10 cellular contexts compared by ENCODE assay signal in the genomic region with DNA sequence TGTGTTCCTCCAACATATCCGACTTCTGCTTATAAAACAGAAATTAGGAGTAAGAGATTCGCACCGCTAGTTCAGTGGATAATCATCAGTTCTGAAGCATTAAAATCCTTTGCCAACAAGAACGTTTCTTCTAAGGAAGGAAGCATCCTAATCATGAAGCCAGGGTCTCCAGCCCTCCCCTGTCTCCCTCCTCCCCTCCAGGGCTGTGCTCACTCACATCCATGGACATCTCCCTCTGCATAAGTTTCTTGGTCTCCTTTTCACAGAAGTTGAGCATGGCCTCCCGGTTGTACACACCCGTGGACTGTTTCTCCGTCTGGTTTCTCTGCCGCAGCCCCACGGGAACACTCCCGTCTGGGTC. TPM values are rescaled to one million over a fixed set of nuclear protein-coding genes. Genes with fewer than 3 reads are reported as not detected.
DNase-seq lines count a peak whose midpoint lies in the region; ATAC-seq and TF ChIP-seq lines count a peak whose summit lies in the region.
"Had no signal": no experiment of that assay in that cellular context is flagged by ENCODE, and none has a peak within 500 bp of the region (broad histone marks: within the 10 kb centered on the region; RNA-seq: fewer than 3 reads in every experiment).

No MANE protein-coding gene starts in this region.

- H3K27ac Mint-ChIP-seq in WTC11 (peak overlapping the region; percentile 50), osteocyte (ENCODE audit: unreplicated experiment) (peak overlapping the region; percentile 87)
- no peak overlapping the region for H3K27ac Mint-ChIP-seq in activated CD4-positive, alpha-beta T cell treated with anti-CD3 and anti-CD28 coated beads, Interleukin-2, amount 10 ng/mL, durations not matched to agents 24 days and 14 days
- H3K27ac Mint-ChIP-seq: activated T-cell treated with anti-CD3 and anti-CD28 coated beads, Interleukin-2, amount 50 U/mL, for 24 hours had no signal

- ATAC-seq in WTC11 (no peak), GM21717 (IDR thresholded peaks at IDR 0.05; ENCODE audit: unreplicated experiment) (no peak)

- H3K4me1 ChIP-seq in A673 (ENCODE audit: insufficient read depth, low read length, poor library complexity, severe bottlenecking): peaks cover 8% of the 10 kb centered on the region
- peaks cover 0 to 12% of the 10 kb centered on the region in 2 donors for H3K4me1 ChIP-seq in right atrium auricular region

- H3K36me3 Mint-ChIP-seq in WTC11 (no peaks in the 10 kb centered on the region), osteocyte (ENCODE audit: unreplicated experiment) (no peaks in the 10 kb centered on the region)
- no peaks in the 10 kb centered on the region for H3K36me3 Mint-ChIP-seq in activated CD4-positive, alpha-beta T cell treated with anti-CD3 and anti-CD28 coated beads, Interleukin-2, amount 10 ng/mL, durations not matched to agents 24 days and 14 days (ENCODE audit: low read depth)

- intact Hi-C loops in A673 (cut with micrococcal nuclease; ENCODE audit: unreplicated experiment): no loop called here
- intact Hi-C loops in activated CD4-positive, alpha-beta T cell treated with anti-CD3 and anti-CD28 coated beads, Interleukin-2, amount 10 ng/mL, durations not matched to agents 24 days and 14 days (cut with micrococcal nuclease): no loop called here

- POLR2A ChIA-PET in A673 (lab: Charles Lee; ENCODE audit: low non-redundant PET): no interaction called here
- POLR2A ChIA-PET in WTC11 (lab: Charles Lee): interaction anchor here (0.9 to 2.7 kb wide), 4 partner anchors 9 to 59 kb away, joined by 3 to 11 read pairs (median 3); a partner anchor contains a TSS

- TF ChIP-seq CTCF in A673 (conservative IDR thresholded peaks at IDR 0.05; ENCODE audit: low read depth, low read length): no peak
- TF ChIP-seq CTCF in WTC11 (IDR thresholded peaks at IDR 0.05): no peak
- TF ChIP-seq CTCF in right atrium auricular region (IDR thresholded peaks at IDR 0.05): no peak
- no peak for TF ChIP-seq CTCF in osteocyte (IDR thresholded peaks at IDR 0.05)

- H3K9me3 Mint-ChIP-seq in WTC11 (no peaks in the 10 kb centered on the region), osteocyte (ENCODE audit: unreplicated experiment) (no peaks in the 10 kb centered on the region)
- H3K9me3 Mint-ChIP-seq in activated CD4-positive, alpha-beta T cell treated with anti-CD3 and anti-CD28 coated beads, Interleukin-2, amount 10 ng/mL, durations not matched to agents 24 days and 14 days: no peaks in the 10 kb centered on the region
- H3K9me3 Mint-ChIP-seq: activated T-cell treated with anti-CD3 and anti-CD28 coated beads, Interleukin-2, amount 50 U/mL, for 24 hours had no signal

- H3K4me3 ChIP-seq in A673 (ENCODE audit: low read depth, low read length, poor library complexity, severe bottlenecking) (peak overlapping the region; percentile 35), right atrium auricular region (peak overlapping the region; percentile 48 to 61)

- peaks cover 41% of the 10 kb centered on the region for H3K4me1 Mint-ChIP-seq in WTC11
- H3K4me1 Mint-ChIP-seq in osteocyte (ENCODE audit: unreplicated experiment): peaks cover 72% of the 10 kb centered on the region
- peaks cover 9% of the 10 kb centered on the region for H3K4me1 Mint-ChIP-seq in activated CD4-positive, alpha-beta T cell treated with anti-CD3 and anti-CD28 coated beads, Interleukin-2, amount 10 ng/mL, durations not matched to agents 24 days and 14 days

- no peaks in the 10 kb centered on the region for H3K36me3 ChIP-seq in A673 (ENCODE audit: insufficient read depth, low read length, poor library complexity, severe bottlenecking)
- peaks cover 7% of the 10 kb centered on the region for H3K36me3 ChIP-seq in right atrium auricular region

- no TSS peak for BruUV-seq in A673 (replicated peaks; lab: Mats Ljungman, UMichigan)

- H3K4me3 Mint-ChIP-seq in WTC11: peak overlapping the region; percentile 82
- H3K4me3 Mint-ChIP-seq in osteocyte (ENCODE audit: unreplicated experiment): peak overlapping the region; percentile 85
- no peak overlapping the region for H3K4me3 Mint-ChIP-seq in activated CD4-positive, alpha-beta T cell treated with anti-CD3 and anti-CD28 coated beads, Interleukin-2, amount 10 ng/mL, durations not matched to agents 24 days and 14 days

- CTCF ChIA-PET in A673 (lab: Charles Lee): interaction anchor here (0.5 to 1.2 kb wide), 4 partner anchors 8 to 50 kb away, joined by 3 to 5 read pairs (median 4); no protein-coding TSS in a partner anchor
- CTCF ChIA-PET in WTC11 (lab: Charles Lee): interaction anchor here (0.7 to 3.9 kb wide), 18 partner anchors 9 to 1327 kb away, joined by 3 to 85 read pairs (median 4); a partner anchor contains a TSS

- H3K27ac ChIP-seq in A673 (ENCODE audit: low read depth, low read length, poor library complexity, severe bottlenecking) (no peak overlapping the region), right atrium auricular region (peak overlapping the region; percentile 68 to 75)
- H3K27ac ChIP-seq: C4-2B had no signal

- no peaks in the 10 kb centered on the region for H3K9me3 ChIP-seq in A673 (ENCODE audit: low read depth, low read length, poor library complexity, severe bottlenecking)
- no peaks in the 10 kb centered on the region for H3K9me3 ChIP-seq in right atrium auricular region

- no peak for DNase-seq in A673 (ENCODE audit: low spot score)
- DNase-seq in WTC11 (ENCODE audit: low spot score): no peak
- DNase-seq in right atrium auricular region (ENCODE audit: low spot score): no peak
- DNase-seq in osteocyte (ENCODE audit: extremely low spot score, unreplicated experiment): no peak
- DNase-seq in NCI-H510A treated with DMSO at 0.1 percent for 48 hours (lab: John Stamatoyannopoulos, UW): no peak
- DNase-seq in activated CD4-positive, alpha-beta T cell treated with anti-CD3 and anti-CD28 coated beads, Interleukin-2, amount 10 ng/mL, durations not matched to agents 24 days and 14 days: no peak
- DNase-seq in SK-N-DZ (ENCODE audit: low spot score): no peak
- DNase-seq: activated T-cell treated with anti-CD3 and anti-CD28 coated beads, Interleukin-2, amount 50 U/mL, for 24 hours had no signal

- H3K27me3 ChIP-seq in A673 (replicated peaks; ENCODE audit: insufficient read depth, low read depth, low read length, poor library complexity) (no peaks in the 10 kb centered on the region), right atrium auricular region (no peaks in the 10 kb centered on the region)

- peaks cover 32% of the 10 kb centered on the region for H3K27me3 Mint-ChIP-seq in WTC11 (ENCODE audit: low read depth)
- no peaks in the 10 kb centered on the region for H3K27me3 Mint-ChIP-seq in osteocyte (ENCODE audit: unreplicated experiment)
- H3K27me3 Mint-ChIP-seq in activated CD4-positive, alpha-beta T cell treated with anti-CD3 and anti-CD28 coated beads, Interleukin-2, amount 10 ng/mL, durations not matched to agents 24 days and 14 days: peaks cover 58% of the 10 kb centered on the region

TF ChIP-seq in WTC11, 78 proteins besides CTCF, POLR2A, EP300 and RAD21:
- TF ChIP-seq, protein P1, sequence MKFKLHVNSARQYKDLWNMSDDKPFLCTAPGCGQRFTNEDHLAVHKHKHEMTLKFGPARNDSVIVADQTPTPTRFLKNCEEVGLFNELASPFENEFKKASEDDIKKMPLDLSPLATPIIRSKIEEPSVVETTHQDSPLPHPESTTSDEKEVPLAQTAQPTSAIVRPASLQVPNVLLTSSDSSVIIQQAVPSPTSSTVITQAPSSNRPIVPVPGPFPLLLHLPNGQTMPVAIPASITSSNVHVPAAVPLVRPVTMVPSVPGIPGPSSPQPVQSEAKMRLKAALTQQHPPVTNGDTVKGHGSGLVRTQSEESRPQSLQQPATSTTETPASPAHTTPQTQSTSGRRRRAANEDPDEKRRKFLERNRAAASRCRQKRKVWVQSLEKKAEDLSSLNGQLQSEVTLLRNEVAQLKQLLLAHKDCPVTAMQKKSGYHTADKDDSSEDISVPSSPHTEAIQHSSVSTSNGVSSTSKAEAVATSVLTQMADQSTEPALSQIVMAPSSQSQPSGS (CRISPR knock-in tag; IDR thresholded peaks at IDR 0.05; ENCODE audit: borderline replicate concordance, low read depth): no peak
TF ChIP-seq in WTC11: peak in this region for 0.

RNA-seq across cellular contexts. Expression of a gene that starts 0.5 kb away (rescaled TPM):
- total RNA-seq in A673 (2021) (0.20 TPM in 1 of 2 replicates, not detected in the other), WTC11 (2021) (1.5 to 1.9 TPM (median 1.6 TPM) in 3 replicates), right atrium auricular region (10 to 100 TPM; 31.4 to 42.2 TPM), osteocyte (15.1 and 15.9 TPM in 2 replicates)
- not detected in 2 replicates for total RNA-seq in activated CD4-positive, alpha-beta T cell treated with anti-CD3 and anti-CD28 coated beads, Interleukin-2, amount 10 ng/mL, durations not matched to agents 24 days and 14 days
- polyA plus RNA-seq in SK-N-DZ (2014; cell fraction: cytosol; rRNA removed): not detected in 2 replicates
- polyA plus RNA-seq in SK-N-DZ (2014; cell fraction: nucleus; rRNA removed): not detected in 2 replicates

RNA-seq across cellular contexts. Expression of a gene that starts 9.5 kb away (rescaled TPM):
- 111 and 112 TPM in 2 replicates for total RNA-seq in A673 (2021)
- total RNA-seq in WTC11 (2021): 50.3 to 56.1 TPM (median 51.2 TPM) in 3 replicates
- total RNA-seq in right atrium auricular region: 10 to 100 TPM; 42.7 to 59.1 TPM
- total RNA-seq in osteocyte: 48.0 and 50.8 TPM in 2 replicates
- total RNA-seq in activated CD4-positive, alpha-beta T cell treated with anti-CD3 and anti-CD28 coated beads, Interleukin-2, amount 10 ng/mL, durations not matched to agents 24 days and 14 days: 119 and 122 TPM in 2 replicates
- 69.5 and 78.5 TPM in 2 replicates for polyA plus RNA-seq in SK-N-DZ (2014; cell fraction: cytosol; rRNA removed)
- polyA plus RNA-seq in SK-N-DZ (2014; cell fraction: nucleus; rRNA removed): 50.6 TPM in 2 replicates

RNA-seq across cellular contexts. Expression of a gene that starts 36.6 kb away (rescaled TPM):
- total RNA-seq in A673 (2021) (59.3 and 74.1 TPM in 2 replicates), WTC11 (2021) (57.4 to 61.6 TPM (median 59.2 TPM) in 3 replicates), right atrium auricular region (10 to 100 TPM; 22.4 to 26.1 TPM), osteocyte (51.4 and 53.9 TPM in 2 replicates)
- total RNA-seq in activated CD4-positive, alpha-beta T cell treated with anti-CD3 and anti-CD28 coated beads, Interleukin-2, amount 10 ng/mL, durations not matched to agents 24 days and 14 days: 34.2 and 36.1 TPM in 2 replicates
- 35.3 and 38.0 TPM in 2 replicates for polyA plus RNA-seq in SK-N-DZ (2014; cell fraction: cytosol; rRNA removed)
- polyA plus RNA-seq in SK-N-DZ (2014; cell fraction: nucleus; rRNA removed): 25.0 and 37.3 TPM in 2 replicates

RNA-seq across cellular contexts. Expression of a gene that starts 57.1 kb away (rescaled TPM):
- 1.2 and 2.6 TPM in 2 replicates for total RNA-seq in A673 (2021)
- total RNA-seq in WTC11 (2021): 6.3 to 9.9 TPM (median 8.1 TPM) in 3 replicates
- 100 to 1,000 TPM in 1 of 2 donors, 10 to 100 TPM in 1; 74.2 to 176 TPM for total RNA-seq in right atrium auricular region
- total RNA-seq in osteocyte: 31.4 and 32.1 TPM in 2 replicates
- 0.38 and 0.77 TPM in 2 replicates for total RNA-seq in activated CD4-positive, alpha-beta T cell treated with anti-CD3 and anti-CD28 coated beads, Interleukin-2, amount 10 ng/mL, durations not matched to agents 24 days and 14 days
- polyA plus RNA-seq in SK-N-DZ (2014; cell fraction: cytosol; rRNA removed): 0.80 and 1.4 TPM in 2 replicates
- 3.4 and 5.6 TPM in 2 replicates for polyA plus RNA-seq in SK-N-DZ (2014; cell fraction: nucleus; rRNA removed)
